In genomic region chr15:42059661-42060476, GRCh38 we compare ENCODE assay signal across 8 cellular contexts. TPM values are rescaled to one million over a fixed set of nuclear protein-coding genes. Genes with fewer than 3 reads are reported as not detected.
DNase-seq lines count a peak whose midpoint lies in the region; ATAC-seq, FAIRE-seq and TF ChIP-seq lines count a peak whose summit lies in the region.

No MANE protein-coding gene starts in this region.

- ATAC-seq in GM19328 (IDR thresholded peaks at IDR 0.05; ENCODE audit: unreplicated experiment): no peak
- no peak for ATAC-seq in GM18519 (IDR thresholded peaks at IDR 0.05; ENCODE audit: low FRiP score, unreplicated experiment)

- H3K4me2 ChIP-seq in SU-DHL-6 (ENCODE audit: low read depth, low read length, poor library complexity, severe bottlenecking) (no peak overlapping the region), hepatocyte (no peak overlapping the region)

- 49% methylated on average over 13 of the region's 14 CpGs for WGBS in hepatocyte (ENCODE audit: low lambda C conversion rate, missing lambda C conversion rate)

- H3F3A ChIP-seq in SU-DHL-6 (ENCODE audit: insufficient read depth): no peaks in the 10 kb centered on the region

- DNase-seq in D721Med (ENCODE audit: insufficient read length, low spot score) (peak; percentile 44), LHCN-M2 (ENCODE audit: low read depth) (peak; percentile 19), amniotic epithelial cell (ENCODE audit: low read depth) (peak; percentile 22), hepatocyte (ENCODE audit: low spot score) (peak; percentile 69)
- peak; percentile 79 for DNase-seq in stimulated activated CD4-positive, alpha-beta T cell treated with anti-CD3 and anti-CD28 coated beads, Interleukin-15, amount 100 ng/mL, for 24 hours

- H4K20me1 ChIP-seq in SU-DHL-6 (ENCODE audit: low read depth, low read length) (no peaks in the 10 kb centered on the region), hepatocyte (ENCODE audit: insufficient read depth, poor library complexity, severe bottlenecking) (no peaks in the 10 kb centered on the region)

- H3K36me3 ChIP-seq in SU-DHL-6 (ENCODE audit: low read length): no peaks in the 10 kb centered on the region
- H3K36me3 ChIP-seq in hepatocyte (replicated peaks; ENCODE audit: insufficient read depth, low read depth): no peaks in the 10 kb centered on the region

- peak; percentile 73 for TF ChIP-seq CTCF in D721Med (IDR thresholded peaks at IDR 0.05; ENCODE audit: insufficient read depth, missing control alignments)
- peak; percentile 87 for TF ChIP-seq CTCF in SU-DHL-6 (IDR thresholded peaks at IDR 0.05; ENCODE audit: insufficient read depth, low read length, poor library complexity, severe bottlenecking)
- peak; percentile 79 for TF ChIP-seq CTCF in hepatocyte (IDR thresholded peaks at IDR 0.05; ENCODE audit: poor library complexity)

- H3K9me2 ChIP-seq in SU-DHL-6 (replicated peaks; ENCODE audit: insufficient read depth, low read length): no peaks in the 10 kb centered on the region
- no peaks in the 10 kb centered on the region for H3K9me2 ChIP-seq in hepatocyte (replicated peaks; ENCODE audit: insufficient read depth)

- H3K9ac ChIP-seq in SU-DHL-6 (ENCODE audit: low read length): no peak overlapping the region

- no peak overlapping the region for H3K27ac ChIP-seq in SU-DHL-6 (ENCODE audit: low read depth, low read length)
- H3K27ac ChIP-seq in hepatocyte: no peak overlapping the region

- H3K79me2 ChIP-seq in SU-DHL-6 (ENCODE audit: insufficient read depth, low read length) (no peaks in the 10 kb centered on the region), hepatocyte (no peaks in the 10 kb centered on the region)

- no peak for FAIRE-seq in D721Med (lab: Jason Lieb, UNC)

- H3K27me3 ChIP-seq in SU-DHL-6 (ENCODE audit: low read length) (no peaks in the 10 kb centered on the region), hepatocyte (no peaks in the 10 kb centered on the region)

- no peak overlapping the region for H3K4me3 ChIP-seq in SU-DHL-6 (ENCODE audit: insufficient read depth, low read length, poor library complexity, severe bottlenecking)
- H3K4me3 ChIP-seq in hepatocyte: no peak overlapping the region

- no peaks in the 10 kb centered on the region for H3K4me1 ChIP-seq in hepatocyte (ENCODE audit: insufficient read depth)

- H2AFZ ChIP-seq in SU-DHL-6 (ENCODE audit: low read depth, low read length, severe bottlenecking) (no peak overlapping the region), hepatocyte (no peak overlapping the region)

- H3K9me3 ChIP-seq in SU-DHL-6 (ENCODE audit: insufficient read depth, low read length) (no peaks in the 10 kb centered on the region), hepatocyte (ENCODE audit: low read depth) (no peaks in the 10 kb centered on the region)

RNA-seq across cellular contexts. Expression of gene PLA2G4D, which starts 34.5 kb away (rescaled TPM):
- total RNA-seq in LHCN-M2 (2014; rRNA removed): not detected in 2 replicates
- polyA plus RNA-seq in LHCN-M2 (2012): not detected
- total RNA-seq in hepatocyte: 0.04 and 0.17 TPM in 2 replicates
- 0.21 TPM in 1 of 2 replicates, not detected in the other for polyA plus RNA-seq in hepatocyte

RNA-seq across cellular contexts. Expression of gene PLA2G4E, which starts 39.0 kb away (rescaled TPM):
- total RNA-seq in LHCN-M2 (2014; rRNA removed): not detected in 2 replicates
- polyA plus RNA-seq in LHCN-M2 (2012): not detected
- 0.07 and 0.20 TPM in 2 replicates for total RNA-seq in hepatocyte
- 0.54 TPM in 1 of 2 replicates, not detected in the other for polyA plus RNA-seq in hepatocyte

Comparison
In these comparisons a context has a peak if more than half of its experiments do, and no peak if none do; other contexts are left out.
1. DNase-seq: peak in every context shown above with its lines; median percentile 79 in stimulated activated CD4-positive, alpha-beta T cell treated with anti-CD3 and anti-CD28 coated beads, Interleukin-15, amount 100 ng/mL, for 24 hours; 69 in hepatocyte; 44 in D721Med; 22 in amniotic epithelial cell; 19 in LHCN-M2.